ENCODE assay signal across 15 cellular contexts in the genomic region with DNA sequence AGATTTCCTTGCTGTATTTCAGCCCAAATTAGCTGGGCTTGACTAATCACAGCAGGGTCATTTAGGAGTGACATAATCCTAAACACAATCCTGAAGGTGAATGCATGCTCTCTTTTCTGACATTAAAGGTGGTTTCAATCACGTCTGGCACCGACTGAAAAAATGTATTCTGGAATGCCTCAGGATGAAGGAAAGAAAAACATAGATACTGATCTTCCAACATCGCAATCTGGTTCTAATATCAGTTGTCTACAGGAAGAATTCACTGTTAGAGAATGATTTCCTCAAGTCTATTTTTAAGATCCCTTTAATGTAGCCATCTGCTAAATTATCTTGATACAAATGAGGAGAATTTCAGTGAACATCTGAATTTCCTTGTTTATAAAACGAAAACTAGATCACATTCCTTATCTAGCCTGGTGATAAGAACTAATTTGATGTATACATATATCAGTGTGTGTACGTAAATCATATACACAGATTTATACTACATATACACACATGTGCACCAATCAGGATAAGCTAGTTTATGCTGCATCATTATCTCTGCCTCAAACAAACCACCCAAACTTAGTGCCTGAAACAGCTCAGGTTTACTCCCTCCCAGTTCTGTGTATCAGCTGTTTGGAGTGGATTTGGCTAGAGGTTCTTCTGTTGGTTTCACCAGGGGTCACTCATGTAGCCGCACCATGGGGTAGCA. TPM values are rescaled to one million over a fixed set of nuclear protein-coding genes. Genes with fewer than 3 reads are reported as not detected.
"Had no signal": no experiment of that assay in that cellular context is flagged by ENCODE, and none has a peak within 500 bp of the region (broad histone marks: within the 10 kb centered on the region; RNA-seq: fewer than 3 reads in every experiment).

No MANE protein-coding gene starts in this region.

- H3K4me3 ChIP-seq: ascending aorta, esophagus squamous epithelium, neural progenitor cell, pancreas, thoracic aorta, vagina had no signal

- H3K27me3 Mint-ChIP-seq: activated CD4-positive, alpha-beta memory T cell treated with anti-CD3 and anti-CD28 coated beads, Interleukin-2, amount 10 ng/mL, durations not matched to agents 7 days and 5 days; activated CD4-positive, alpha-beta T cell treated with anti-CD3 and anti-CD28 coated beads for 36 hours; activated naive CD8-positive, alpha-beta T cell treated with anti-CD3 and anti-CD28 coated beads, Interleukin-2, amount 10 ng/mL, durations not matched to agents 7 days and 5 days; stimulated activated naive CD8-positive, alpha-beta T cell treated with anti-CD3 and anti-CD28 coated beads, Interleukin-15, amount 100 ng/mL, for 72 hours had no signal

- ATAC-seq: activated CD4-positive, alpha-beta T cell treated with anti-CD3 and anti-CD28 coated beads for 36 hours; pancreas; stimulated activated naive CD8-positive, alpha-beta T cell treated with anti-CD3 and anti-CD28 coated beads, Interleukin-15, amount 100 ng/mL, for 72 hours had no signal

- H3K4me1 Mint-ChIP-seq: activated CD4-positive, alpha-beta memory T cell treated with anti-CD3 and anti-CD28 coated beads, Interleukin-2, amount 10 ng/mL, durations not matched to agents 7 days and 5 days; activated CD4-positive, alpha-beta T cell treated with anti-CD3 and anti-CD28 coated beads for 36 hours; activated naive CD8-positive, alpha-beta T cell treated with anti-CD3 and anti-CD28 coated beads, Interleukin-2, amount 10 ng/mL, durations not matched to agents 7 days and 5 days; stimulated activated naive CD8-positive, alpha-beta T cell treated with anti-CD3 and anti-CD28 coated beads, Interleukin-15, amount 100 ng/mL, for 72 hours had no signal

- H3K27ac Mint-ChIP-seq: activated CD4-positive, alpha-beta memory T cell treated with anti-CD3 and anti-CD28 coated beads, Interleukin-2, amount 10 ng/mL, durations not matched to agents 7 days and 5 days; activated CD4-positive, alpha-beta T cell treated with anti-CD3 and anti-CD28 coated beads for 36 hours; activated naive CD8-positive, alpha-beta T cell treated with anti-CD3 and anti-CD28 coated beads, Interleukin-2, amount 10 ng/mL, durations not matched to agents 7 days and 5 days; neural progenitor cell; stimulated activated naive CD8-positive, alpha-beta T cell treated with anti-CD3 and anti-CD28 coated beads, Interleukin-15, amount 100 ng/mL, for 72 hours had no signal

- H3K4me3 Mint-ChIP-seq: activated CD4-positive, alpha-beta memory T cell treated with anti-CD3 and anti-CD28 coated beads, Interleukin-2, amount 10 ng/mL, durations not matched to agents 7 days and 5 days; activated CD4-positive, alpha-beta T cell treated with anti-CD3 and anti-CD28 coated beads for 36 hours; activated naive CD8-positive, alpha-beta T cell treated with anti-CD3 and anti-CD28 coated beads, Interleukin-2, amount 10 ng/mL, durations not matched to agents 7 days and 5 days; neural progenitor cell; stimulated activated naive CD8-positive, alpha-beta T cell treated with anti-CD3 and anti-CD28 coated beads, Interleukin-15, amount 100 ng/mL, for 72 hours had no signal

- DNase-seq: activated CD4-positive, alpha-beta memory T cell treated with anti-CD3 and anti-CD28 coated beads, Interleukin-2, amount 10 ng/mL, durations not matched to agents 7 days and 5 days; activated CD4-positive, alpha-beta T cell treated with anti-CD3 and anti-CD28 coated beads for 36 hours; activated naive CD8-positive, alpha-beta T cell treated with anti-CD3 and anti-CD28 coated beads, Interleukin-2, amount 10 ng/mL, durations not matched to agents 7 days and 5 days; esophagus squamous epithelium; hypothalamus; midbrain; pancreas; stimulated activated CD4-positive, alpha-beta T cell treated with anti-CD3 and anti-CD28 coated beads, Interleukin-4, amount 100 ng/mL, for 24 hours; stimulated activated naive CD8-positive, alpha-beta T cell treated with anti-CD3 and anti-CD28 coated beads, Interleukin-15, amount 100 ng/mL, for 72 hours had no signal

- H3K36me3 Mint-ChIP-seq: activated naive CD8-positive, alpha-beta T cell treated with anti-CD3 and anti-CD28 coated beads, Interleukin-2, amount 10 ng/mL, durations not matched to agents 7 days and 5 days; neural progenitor cell had no signal

- FAIRE-seq: colon, pancreas had no signal

RNA-seq across cellular contexts. Expression of a gene that starts 31.3 kb away (rescaled TPM):
- total RNA-seq: activated CD4-positive, alpha-beta memory T cell treated with anti-CD3 and anti-CD28 coated beads, Interleukin-2, amount 10 ng/mL, durations not matched to agents 7 days and 5 days; activated CD4-positive, alpha-beta T cell treated with anti-CD3 and anti-CD28 coated beads for 36 hours; activated naive CD8-positive, alpha-beta T cell treated with anti-CD3 and anti-CD28 coated beads, Interleukin-2, amount 10 ng/mL, durations not matched to agents 7 days and 5 days; ascending aorta; esophagus squamous epithelium; lower leg skin; pancreas; thoracic aorta; vagina had no signal
